In the genomic region with DNA sequence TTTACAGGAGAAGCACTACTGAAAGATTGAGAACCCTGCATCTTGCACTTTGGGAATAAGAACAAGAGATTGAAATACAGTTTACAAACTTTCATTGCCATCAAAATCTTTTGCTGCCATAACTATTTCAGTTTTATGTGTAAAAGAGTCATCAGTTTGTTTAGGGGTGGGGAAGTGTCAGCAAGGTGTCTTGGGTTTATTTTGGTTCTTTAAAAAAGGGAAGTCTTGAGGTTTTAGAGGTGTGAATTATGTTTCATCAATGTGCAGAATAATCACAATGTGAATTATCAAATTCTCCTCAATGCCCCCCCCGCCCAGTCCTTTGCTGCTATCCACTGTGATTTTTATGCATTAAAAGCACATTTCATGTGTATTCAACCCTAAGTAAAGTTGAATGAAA, we compare ENCODE assay signal across 33 cellular contexts.
"Had no signal": no experiment of that assay in that cellular context is flagged by ENCODE, and none has a peak within 500 bp of the region (broad histone marks: within the 10 kb centered on the region; RNA-seq: fewer than 3 reads in every experiment).

No MANE protein-coding gene starts in this region.

- H3K4me3 Mint-ChIP-seq: activated B cell treated with CpG ODN at 0.5 μM for 24 hours; activated CD8-positive, alpha-beta T cell treated with anti-CD3 and anti-CD28 coated beads for 36 hours; activated naive CD8-positive, alpha-beta T cell; activated T-cell treated with anti-CD3 and anti-CD28 coated beads, Interleukin-2, amount 50 U/mL, for 4 hours; activated T-helper 17 cell treated with anti-CD3 and anti-CD28 coated beads, Interleukin-2, amount 50 U/mL, for 72 hours; central memory CD8-positive, alpha-beta T cell; dendritic cell treated with granulocyte-macrophage colony-stimulating factor and Interleukin-4, amounts not matched to agents 40 ng/mL and 50 ng/mL, for 4 days; endodermal cell; T-helper 17 cell; T-helper 2 cell treated with Interferon-gamma antibody and Interleukin-4, amounts not matched to agents 5 μg/mL and 100 μg/mL, for 36 hours had no signal

- DNase-seq: activated B cell treated with CpG ODN at 0.5 μM for 24 hours; activated CD4-positive, alpha-beta T cell treated with anti-CD3 and anti-CD28 coated beads for 48 hours; activated CD4-positive, alpha-beta T cell treated with anti-CD3 and anti-CD28 coated beads, Interleukin-2, amount 50 U/mL, for 1 hour; activated CD4-positive, alpha-beta T cell treated with anti-CD3 and anti-CD28 coated beads, Interleukin-2, amount 50 U/mL, for 48 hours; activated CD8-positive, alpha-beta memory T cell treated with anti-CD3 and anti-CD28 coated beads for 24 hours; activated CD8-positive, alpha-beta T cell treated with anti-CD3 and anti-CD28 coated beads for 36 hours; activated effector memory CD4-positive, alpha-beta T cell treated with Interleukin-2 at 50 U/mL for 16 hours; activated gamma-delta T cell treated with Interleukin-2 at 50 U/mL for 16 hours; activated naive CD4-positive, alpha-beta T cell treated with anti-CD3 and anti-CD28 coated beads, Interleukin-2, amount 50 U/mL, for 16 hours; activated naive CD4-positive, alpha-beta T cell treated with Interleukin-2 at 50 U/mL for 16 hours; activated T-cell treated with anti-CD3 and anti-CD28 coated beads, Interleukin-2, amount 50 U/mL, for 4 hours; amniotic stem cell; anterior cingulate cortex; brain microvascular endothelial cell; dorsolateral prefrontal cortex; effector memory CD4-positive, alpha-beta T cell; endodermal cell; foreskin fibroblast; head of caudate nucleus; T-helper 17 cell; T1000; WERI-Rb-1 had no signal

- H3K4me3 ChIP-seq: coronary artery, dorsolateral prefrontal cortex had no signal

- ATAC-seq: activated CD4-positive, CD25-positive, alpha-beta regulatory T cell treated with anti-CD3 and anti-CD28 coated beads, Interleukin-2, amount 50 U/mL, for 24 hours; activated CD8-positive, alpha-beta T cell treated with anti-CD3 and anti-CD28 coated beads for 36 hours; activated T-cell treated with anti-CD3 and anti-CD28 coated beads, Interleukin-2, amount 50 U/mL, for 4 hours; activated T-helper 17 cell treated with anti-CD3 and anti-CD28 coated beads, Interleukin-2, amount 50 U/mL, for 72 hours; esophagus mucosa; T-helper 17 cell had no signal

- H3K27me3 ChIP-seq: brain microvascular endothelial cell, dorsolateral prefrontal cortex had no signal

- FAIRE-seq: astrocyte, bronchial epithelial cell, frontal cortex had no signal

- H3K36me3 ChIP-seq: WERI-Rb-1 had no signal

- H3K4me1 Mint-ChIP-seq: activated T-helper 17 cell treated with anti-CD3 and anti-CD28 coated beads, Interleukin-2, amount 50 U/mL, for 72 hours had no signal

- H3K36me3 Mint-ChIP-seq: activated naive CD8-positive, alpha-beta T cell had no signal

- H3K27ac Mint-ChIP-seq: activated B cell treated with CpG ODN at 0.5 μM for 24 hours; activated CD8-positive, alpha-beta T cell treated with anti-CD3 and anti-CD28 coated beads for 36 hours; activated naive CD8-positive, alpha-beta T cell; activated T-helper 17 cell treated with anti-CD3 and anti-CD28 coated beads, Interleukin-2, amount 50 U/mL, for 72 hours; dendritic cell treated with granulocyte-macrophage colony-stimulating factor and Interleukin-4, amounts not matched to agents 40 ng/mL and 50 ng/mL, for 4 days; endodermal cell; T-helper 17 cell; T-helper 2 cell treated with Interferon-gamma antibody and Interleukin-4, amounts not matched to agents 5 μg/mL and 100 μg/mL, for 36 hours had no signal

- H3K27ac ChIP-seq: brain microvascular endothelial cell, coronary artery, dorsolateral prefrontal cortex, WERI-Rb-1 had no signal

- H3K9me3 Mint-ChIP-seq: activated B cell treated with CpG ODN at 0.5 μM for 24 hours; activated CD8-positive, alpha-beta T cell treated with anti-CD3 and anti-CD28 coated beads for 36 hours; activated T-cell treated with anti-CD3 and anti-CD28 coated beads, Interleukin-2, amount 50 U/mL, for 4 hours; activated T-helper 17 cell treated with anti-CD3 and anti-CD28 coated beads, Interleukin-2, amount 50 U/mL, for 72 hours; central memory CD8-positive, alpha-beta T cell; dendritic cell treated with granulocyte-macrophage colony-stimulating factor and Interleukin-4, amounts not matched to agents 40 ng/mL and 50 ng/mL, for 4 days; endodermal cell; T-helper 2 cell treated with Interferon-gamma antibody and Interleukin-4, amounts not matched to agents 5 μg/mL and 100 μg/mL, for 36 hours had no signal
